In genomic region chr21:44259082-44259705, GRCh38 we compare ENCODE assay signal across 34 cellular contexts. TPM values are rescaled to one million over a fixed set of nuclear protein-coding genes. Genes with fewer than 3 reads are reported as not detected.
DNase-seq lines count a peak whose midpoint lies in the region; TF ChIP-seq lines count a peak whose summit lies in the region.
"Had no signal": no experiment of that assay in that cellular context is flagged by ENCODE, and none has a peak within 500 bp of the region (broad histone marks: within the 10 kb centered on the region; RNA-seq: fewer than 3 reads in every experiment).

No MANE protein-coding gene starts in this region.

- no peak overlapping the region for H3K27ac ChIP-seq in A673 (ENCODE audit: low read depth, low read length, poor library complexity, severe bottlenecking)
- H3K27ac ChIP-seq in esophagus muscularis mucosa (replicated peaks in 1 of 4) = no peak overlapping the region
- H3K27ac ChIP-seq: BLaER1, esophagus squamous epithelium, gastrocnemius medialis, hepatocyte, upper lobe of right lung had no signal

- H3K4me1 ChIP-seq in A673 (ENCODE audit: insufficient read depth, low read length, poor library complexity, severe bottlenecking) (no peaks in the 10 kb centered on the region), esophagus muscularis mucosa (no peaks in the 10 kb centered on the region)
- H3K4me1 ChIP-seq: gastrocnemius medialis had no signal

- no peaks in the 10 kb centered on the region for H3K36me3 ChIP-seq in A673 (ENCODE audit: insufficient read depth, low read length, poor library complexity, severe bottlenecking)
- H3K36me3 ChIP-seq in esophagus muscularis mucosa = no peaks in the 10 kb centered on the region
- H3K36me3 ChIP-seq: BLaER1, esophagus squamous epithelium, gastrocnemius medialis, upper lobe of right lung had no signal

- BruUV-seq in A673 (replicated peaks; lab: Mats Ljungman, UMichigan) = no TSS peak

- no peak for TF ChIP-seq POLR2A in esophagus muscularis mucosa (IDR thresholded peaks at IDR 0.05; ENCODE audit: low read depth)
- no peak for TF ChIP-seq POLR2A in erythroblast (IDR thresholded peaks at IDR 0.05; ENCODE audit: low read length)

- TF ChIP-seq CTCF in A673 (conservative IDR thresholded peaks at IDR 0.05; ENCODE audit: low read depth, low read length) (no peak), esophagus muscularis mucosa (IDR thresholded peaks at IDR 0.05) (no peak)

- 88% methylated on average over 12 of the region's 22 CpGs for WGBS in esophagus muscularis mucosa

- no peaks in the 10 kb centered on the region for H3K9me3 ChIP-seq in A673 (ENCODE audit: low read depth, low read length, poor library complexity, severe bottlenecking)
- peaks cover 0 to 9% (median 5%) of the 10 kb centered on the region in 4 donors for H3K9me3 ChIP-seq in esophagus muscularis mucosa
- H3K9me3 ChIP-seq: BLaER1, esophagus squamous epithelium, gastrocnemius medialis, upper lobe of right lung had no signal

- POLR2A ChIA-PET in A673 (lab: Charles Lee; ENCODE audit: low non-redundant PET) = no interaction called here

- no peaks in the 10 kb centered on the region for H3K27me3 ChIP-seq in A673 (replicated peaks; ENCODE audit: insufficient read depth, low read depth, low read length, poor library complexity)
- H3K27me3 ChIP-seq in esophagus muscularis mucosa = peaks cover 0 to 52% (median 0%) of the 10 kb centered on the region in 4 donors
- H3K27me3 ChIP-seq: BLaER1, hepatocyte, upper lobe of right lung had no signal

- no peak for TF ChIP-seq EP300 in esophagus muscularis mucosa (IDR thresholded peaks at IDR 0.05)

- DNase-seq in A673 (ENCODE audit: low spot score) = peak; percentile 46
- DNase-seq in Daoy (ENCODE audit: low read depth) = peak; percentile 78
- peak; percentile 64 for DNase-seq in NCI-H69 (lab: John Stamatoyannopoulos, UW)
- DNase-seq in esophagus muscularis mucosa (ENCODE audit: extremely low spot score) = peak; percentile 77
- DNase-seq in GF-D8 (lab: John Stamatoyannopoulos, UW) = no peak
- DNase-seq in AG20443 (ENCODE audit: low spot score) = no peak
- no peak for DNase-seq in erythroblast (lab: John Stamatoyannopoulos, UW)
- no peak for DNase-seq in stimulated activated CD4-positive, alpha-beta T cell treated with anti-CD3 and anti-CD28 coated beads, Interleukin-1b, Interleukin-23, amount 100 ng/mL, for 48 hours
- DNase-seq: activated CD4-positive, alpha-beta T cell treated with anti-CD3 and anti-CD28 coated beads, Interleukin-2, amount 10 ng/mL, durations not matched to agents 7 days and 5 days; activated gamma-delta T cell treated with Interleukin-2 at 50 U/mL for 16 hours; activated naive CD8-positive, alpha-beta T cell treated with anti-CD3 and anti-CD28 coated beads, Interleukin-2, amount 50 U/mL, for 24 hours; activated T-cell treated with anti-CD3 and anti-CD28 coated beads, Interleukin-2, amount 50 U/mL, for 4 hours; DMS79 treated with DMSO at 0.1 percent for 48 hours; esophagus squamous epithelium; gastrocnemius medialis; GOT3; KG1; mesendoderm; NCI-H1417 treated with DMSO at 0.1 percent for 48 hours; NCI-H2029 treated with DMSO at 0.1 percent for 48 hours; NCI-H446 treated with DMSO at 0.1 percent for 48 hours; OCI-M1; stimulated activated CD4-positive, alpha-beta T cell treated with anti-CD3 and anti-CD28 coated beads, Interleukin-2, amount 100 ng/mL, for 24 hours; stimulated activated naive CD8-positive, alpha-beta T cell treated with anti-CD3 and anti-CD28 coated beads, Interleukin-15, Interleukin-2, amounts not matched to agents 100 U/mL and 50 U/mL, for 24 hours; T-cell; upper lobe of right lung had no signal

- no peak overlapping the region for H3K4me3 ChIP-seq in A673 (ENCODE audit: low read depth, low read length, poor library complexity, severe bottlenecking)
- H3K4me3 ChIP-seq in esophagus muscularis mucosa = no peak overlapping the region
- H3K4me3 ChIP-seq: BLaER1, esophagus squamous epithelium, gastrocnemius medialis, hepatocyte, smooth muscle cell, upper lobe of right lung had no signal

- intact Hi-C loops in A673 (cut with micrococcal nuclease; ENCODE audit: unreplicated experiment) = no loop called here
- intact Hi-C loops in esophagus muscularis mucosa (cut with DNase I) = no loop called here

- CTCF ChIA-PET in A673 (lab: Charles Lee) = no interaction called here

RNA-seq across cellular contexts. Expression of gene DNMT3L, which starts 2.5 kb away (rescaled TPM):
- not detected in 2 replicates for total RNA-seq in A673 (2021)
- not detected in 2 replicates for total RNA-seq in Daoy (2014; rRNA removed; shearing (Covaris generic))
- total RNA-seq in esophagus muscularis mucosa = not detected
- total RNA-seq: activated CD4-positive, alpha-beta T cell treated with anti-CD3 and anti-CD28 coated beads, Interleukin-2, amount 10 ng/mL, durations not matched to agents 7 days and 5 days; activated T-cell treated with anti-CD3 and anti-CD28 coated beads, Interleukin-2, amount 50 U/mL, for 4 hours; cardiac septum; esophagus squamous epithelium; gastrocnemius medialis; hepatocyte; neural crest cell; right cardiac atrium; smooth muscle cell; T-cell; temporal lobe; upper lobe of right lung; WTC11 had no signal

RNA-seq across cellular contexts. Expression of gene ICOSLG, which starts 18.5 kb away (rescaled TPM):
- total RNA-seq in A673 (2021) = 0.69 and 1.3 TPM in 2 replicates
- total RNA-seq in Daoy (2014; rRNA removed; shearing (Covaris generic)) = 0.21 and 0.57 TPM in 2 replicates
- 1 to 10 TPM in 2 of 4 donors, under 1 TPM in 2; 0.42 to 1.7 (median 0.95) TPM for total RNA-seq in esophagus muscularis mucosa

RNA-seq across cellular contexts. Expression of gene AIRE, which starts 26.5 kb away (rescaled TPM):
- total RNA-seq in A673 (2021) (not detected in 2 replicates), esophagus muscularis mucosa (not detected)
- not detected in 2 replicates for total RNA-seq in Daoy (2014; rRNA removed; shearing (Covaris generic))
- total RNA-seq: activated T-cell treated with anti-CD3 and anti-CD28 coated beads, Interleukin-2, amount 50 U/mL, for 4 hours; esophagus squamous epithelium; gastrocnemius medialis; neural crest cell; upper lobe of right lung had no signal

RNA-seq across cellular contexts. Expression of gene PFKL, which starts 40.7 kb away (rescaled TPM):
- total RNA-seq in A673 (2021) = 112 and 122 TPM in 2 replicates
- total RNA-seq in Daoy (2014; rRNA removed; shearing (Covaris generic)) = 91.8 and 92.9 TPM in 2 replicates
- total RNA-seq in esophagus muscularis mucosa = 100 to 1,000 TPM in 1 of 4 donors, 10 to 100 TPM in 3; 61.5 to 109 (median 83.4) TPM

Comparison
In these comparisons a context has a peak if more than half of its experiments do, and no peak if none do; other contexts are left out.
1. DNase-seq: peak in A673 (single experiment), Daoy (single experiment), NCI-H69 (single experiment) and esophagus muscularis mucosa (single experiment); none in GF-D8 (single experiment), AG20443 (single experiment), erythroblast (0 of 2) and stimulated activated CD4-positive, alpha-beta T cell treated with anti-CD3 and anti-CD28 coated beads, Interleukin-1b, Interleukin-23, amount 100 ng/mL, for 48 hours (single experiment).